Comparison of ENCODE assay signal across 8 cellular contexts in genomic region chr12:72272731-72273498, GRCh38. TPM values are rescaled to one million over a fixed set of nuclear protein-coding genes. Genes with fewer than 3 reads are reported as not detected.
DNase-seq lines count a peak whose midpoint lies in the region; ATAC-seq and TF ChIP-seq lines count a peak whose summit lies in the region.

No MANE protein-coding gene starts in this region.

- peak overlapping the region; percentile 79 for H3K4me2 ChIP-seq in HCT116 (ENCODE audit: low read length)

- no peak overlapping the region for H3K27ac Mint-ChIP-seq in stimulated activated naive CD8-positive, alpha-beta T cell treated with anti-CD3 and anti-CD28 coated beads, Interleukin-15, amount 100 ng/mL, for 72 hours

- no peaks in the 10 kb centered on the region for H3K9me3 Mint-ChIP-seq in stimulated activated naive CD8-positive, alpha-beta T cell treated with anti-CD3 and anti-CD28 coated beads, Interleukin-15, amount 100 ng/mL, for 72 hours

- H3K79me2 ChIP-seq in HCT116 (ENCODE audit: insufficient read depth, low read length) = no peaks in the 10 kb centered on the region

- no peaks in the 10 kb centered on the region for H4K20me1 ChIP-seq in HCT116 (ENCODE audit: insufficient read depth)

- peaks cover 0 to 15% of the 10 kb centered on the region in 2 experiments; a peak in 1 of 4 replicates for H3K4me1 ChIP-seq in HCT116 (ENCODE audit: control insufficient read depth in 1 of 2, insufficient read depth in 2 of 2, low read length in 2 of 2)

- no peaks in the 10 kb centered on the region for H3K36me3 ChIP-seq in HCT116 (ENCODE audit: control insufficient read depth in 1 of 2, insufficient read depth in 2 of 2, low read length in 2 of 2)

- no peak overlapping the region for H2AFZ ChIP-seq in HCT116 (ENCODE audit: low read depth, low read length, poor library complexity, severe bottlenecking)

- POLR2A ChIA-PET in HCT116 (lab: Charles Lee) = no interaction called here

- H3K27me3 ChIP-seq in HCT116 (ENCODE audit: insufficient read depth, low read length) = no peaks in the 10 kb centered on the region

- intact Hi-C loops in HCT116 (cut with micrococcal nuclease) = no loop called here

- DNase-seq in HCT116 (ENCODE audit: low read depth, low spot score) (no peak), astrocyte of the hippocampus (ENCODE audit: low read depth, low spot score) (peak; percentile 61), iris pigment epithelial cell (ENCODE audit: low read depth) (peak; percentile 70), occipital lobe (lab: John Stamatoyannopoulos, UW) (no peak), NCI-H226 (no peak)
- no peak for DNase-seq in stimulated activated naive CD8-positive, alpha-beta T cell treated with anti-CD3 and anti-CD28 coated beads, Interleukin-15, amount 100 ng/mL, for 72 hours
- no peak for DNase-seq in stimulated activated CD4-positive, alpha-beta T cell treated with anti-CD3 and anti-CD28 coated beads, Interleukin-2, amount 100 ng/mL, for 48 hours

- peak overlapping the region in 1 of 2 donors; percentile 37 for H3K4me3 Mint-ChIP-seq in stimulated activated naive CD8-positive, alpha-beta T cell treated with anti-CD3 and anti-CD28 coated beads, Interleukin-15, amount 100 ng/mL, for 72 hours

- H3K27ac ChIP-seq in HCT116 (ENCODE audit: low read depth, low read length) = peak overlapping the region; percentile 1; the same call in 1 of the 2 replicates

- no peaks in the 10 kb centered on the region for H3K9me3 ChIP-seq in HCT116 (ENCODE audit: control insufficient read depth in 1 of 2, insufficient read depth in 1 of 2, low read depth in 1 of 2, low read length in 2 of 2)

- H3K9me2 ChIP-seq in HCT116 (ENCODE audit: insufficient read depth) = no peaks in the 10 kb centered on the region

- peaks cover 15% of the 10 kb centered on the region for H3K4me1 Mint-ChIP-seq in stimulated activated naive CD8-positive, alpha-beta T cell treated with anti-CD3 and anti-CD28 coated beads, Interleukin-15, amount 100 ng/mL, for 72 hours

- H3K9ac ChIP-seq in HCT116 (ENCODE audit: low read length) = peak overlapping the region; percentile 64

- H3K4me3 ChIP-seq in HCT116 (replicated peaks in 1 of 2; ENCODE audit: low read depth in 1 of 2, low read length in 2 of 2) = peak overlapping the region; percentile 59 to 61

- no peak for TF ChIP-seq POLR2A in HCT116 (IDR thresholded peaks at IDR 0.05; ENCODE audit: borderline replicate concordance, extremely low read depth, insufficient read depth, insufficient read length)

- CTCF ChIA-PET in HCT116 (lab: Charles Lee) = interaction anchor here (1.3 to 1.5 kb wide), 2 partner anchors 9 kb away, joined by 4 read pairs; no protein-coding TSS in a partner anchor

- BruUV-seq in HCT116 (replicated peaks; lab: Mats Ljungman, UMichigan) = no TSS peak

- no peak for TF ChIP-seq CTCF in HCT116 (IDR thresholded peaks at IDR 0.05 in 2 of 3, conservative IDR thresholded peaks at IDR 0.05 in 1 of 3; ENCODE audit: borderline replicate concordance in 1 of 3, insufficient read depth in 1 of 3, low read depth in 2 of 3, low read length in 2 of 3)

- TF ChIP-seq RAD21 in HCT116 (IDR thresholded peaks at IDR 0.05; ENCODE audit: low read depth) = no peak

- ATAC-seq in HCT116 (peak; percentile 33), GM21723 (IDR thresholded peaks at IDR 0.05; ENCODE audit: unreplicated experiment) (no peak)
- ATAC-seq in stimulated activated naive CD8-positive, alpha-beta T cell treated with anti-CD3 and anti-CD28 coated beads, Interleukin-15, amount 100 ng/mL, for 72 hours = peak; percentile 13

- RAD21 ChIA-PET in HCT116 (lab: Charles Lee; ENCODE audit: low non-redundant PET in 1 of 2, low total read pairs in 2 of 2, uncharacterized antibody in 2 of 2, unreplicated experiment in 2 of 2) = no interaction called here

- H3K27me3 Mint-ChIP-seq in stimulated activated naive CD8-positive, alpha-beta T cell treated with anti-CD3 and anti-CD28 coated beads, Interleukin-15, amount 100 ng/mL, for 72 hours = peaks cover 61% of the 10 kb centered on the region

TF ChIP-seq in HCT116, 20 proteins besides CTCF, POLR2A, EP300 and RAD21:
- peak; percentile 41; the same call in 1 of the 2 replicates for TF ChIP-seq MAX (IDR thresholded peaks at IDR 0.05)
- TF ChIP-seq SRF (IDR thresholded peaks at IDR 0.05; ENCODE audit: low read depth) = no peak
TF ChIP-seq in HCT116: peak in this region for 1.

RNA-seq across cellular contexts. Expression of gene TRHDE, which starts 0.7 kb away (rescaled TPM):
- total RNA-seq in HCT116 (2021; ENCODE audit: unreplicated experiment) = 2.9 TPM
- polyA plus RNA-seq in HCT116 (2012) = 0.21 and 0.87 TPM in 2 replicates
- 57.1 TPM for total RNA-seq in occipital lobe

Comparison
In these comparisons a context has a peak if more than half of its experiments do, and no peak if none do; other contexts are left out.
1. DNase-seq: peak in astrocyte of the hippocampus (single experiment) and iris pigment epithelial cell (single experiment); none in HCT116 (single experiment), stimulated activated naive CD8-positive, alpha-beta T cell treated with anti-CD3 and anti-CD28 coated beads, Interleukin-15, amount 100 ng/mL, for 72 hours (0 of 2), occipital lobe (single experiment), stimulated activated CD4-positive, alpha-beta T cell treated with anti-CD3 and anti-CD28 coated beads, Interleukin-2, amount 100 ng/mL, for 48 hours (0 of 2) and NCI-H226 (single experiment).
2. RNA of gene TRHDE, which starts 0.7 kb away (total RNA-seq): 57.1 TPM in occipital lobe (single experiment); 2.9 TPM in HCT116 (single experiment); every median in the first group is over 10 times any median in the second.